In the genomic region with DNA sequence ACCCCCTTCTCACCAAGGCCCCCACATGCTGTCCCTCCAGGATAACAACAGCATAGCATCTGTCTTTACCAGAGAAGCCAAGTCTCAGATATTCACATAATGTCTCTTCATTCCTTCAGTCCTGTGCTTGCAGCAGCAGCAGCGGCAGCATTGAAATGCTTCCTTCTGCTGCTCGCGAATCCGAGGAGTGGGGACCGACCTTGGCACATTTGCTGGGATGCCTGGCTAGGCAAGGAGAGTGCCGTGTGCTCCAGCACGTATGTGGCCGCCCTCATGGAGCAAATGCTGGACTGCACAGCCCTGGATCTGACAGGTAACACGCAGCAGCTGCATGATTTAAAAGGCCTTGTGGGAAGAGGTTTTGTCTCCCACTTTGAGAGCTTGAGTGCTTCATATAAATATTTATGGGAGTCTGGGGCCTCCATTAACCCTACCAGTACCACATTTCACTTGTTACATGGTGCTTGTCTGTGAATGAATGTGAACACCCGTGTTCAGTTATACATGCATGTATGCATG, we compare ENCODE assay signal across 26 cellular contexts. TPM values are rescaled to one million over a fixed set of nuclear protein-coding genes. Genes with fewer than 3 reads are reported as not detected.
"Had no signal": no experiment of that assay in that cellular context is flagged by ENCODE, and none has a peak within 500 bp of the region (broad histone marks: within the 10 kb centered on the region; RNA-seq: fewer than 3 reads in every experiment).

No MANE protein-coding gene starts in this region.

- H3K4me1 Mint-ChIP-seq: activated naive CD8-positive, alpha-beta T cell treated with anti-CD3 and anti-CD28 coated beads for 36 hours; activated T-helper 17 cell treated with anti-CD3 and anti-CD28 coated beads, Interleukin-2, amount 50 U/mL, for 72 hours had no signal

- H3K27me3 ChIP-seq: ascending aorta had no signal

- H3K36me3 ChIP-seq: ascending aorta, cardiac muscle cell, MG63, SJCRH30 had no signal

- H3K9me3 ChIP-seq: ascending aorta, MG63, SJCRH30 had no signal

- ATAC-seq: activated CD8-positive, alpha-beta T cell treated with anti-CD3 and anti-CD28 coated beads for 36 hours; activated T-cell treated with anti-CD3 and anti-CD28 coated beads, Interleukin-2, amount 50 U/mL, for 72 hours; activated T-helper 17 cell treated with anti-CD3 and anti-CD28 coated beads, Interleukin-2, amount 50 U/mL, for 72 hours; Panc1 had no signal

- H3K4me1 ChIP-seq: ascending aorta, SJCRH30 had no signal

- H3K4me3 ChIP-seq: ascending aorta, cardiac muscle cell, MG63, SJCRH30, SK-N-MC had no signal

- H3K27ac ChIP-seq: ascending aorta, cardiac muscle cell, SJCRH30, SK-N-MC had no signal

- H3K9me3 Mint-ChIP-seq: activated CD4-positive, alpha-beta T cell treated with anti-CD3 and anti-CD28 coated beads, Interleukin-2, amount 10 ng/mL, durations not matched to agents 24 days and 14 days; activated CD8-positive, alpha-beta T cell treated with anti-CD3 and anti-CD28 coated beads for 36 hours; activated naive CD8-positive, alpha-beta T cell treated with anti-CD3 and anti-CD28 coated beads for 36 hours; activated T-cell treated with anti-CD3 and anti-CD28 coated beads, Interleukin-2, amount 50 U/mL, for 72 hours; activated T-helper 17 cell treated with anti-CD3 and anti-CD28 coated beads, Interleukin-2, amount 50 U/mL, for 72 hours; central memory CD8-positive, alpha-beta T cell had no signal

- H3K4me3 Mint-ChIP-seq: activated CD4-positive, alpha-beta T cell treated with anti-CD3 and anti-CD28 coated beads, Interleukin-2, amount 10 ng/mL, durations not matched to agents 24 days and 14 days; activated CD8-positive, alpha-beta T cell treated with anti-CD3 and anti-CD28 coated beads for 36 hours; activated naive CD8-positive, alpha-beta T cell treated with anti-CD3 and anti-CD28 coated beads for 36 hours; activated T-cell treated with anti-CD3 and anti-CD28 coated beads, Interleukin-2, amount 50 U/mL, for 72 hours; activated T-helper 17 cell treated with anti-CD3 and anti-CD28 coated beads, Interleukin-2, amount 50 U/mL, for 72 hours; central memory CD8-positive, alpha-beta T cell had no signal

- H3K36me3 Mint-ChIP-seq: activated naive CD8-positive, alpha-beta T cell treated with anti-CD3 and anti-CD28 coated beads for 36 hours had no signal

- H3K27ac Mint-ChIP-seq: activated CD4-positive, alpha-beta T cell treated with anti-CD3 and anti-CD28 coated beads, Interleukin-2, amount 10 ng/mL, durations not matched to agents 24 days and 14 days; activated CD8-positive, alpha-beta T cell treated with anti-CD3 and anti-CD28 coated beads for 36 hours; activated naive CD8-positive, alpha-beta T cell treated with anti-CD3 and anti-CD28 coated beads for 36 hours; activated T-cell treated with anti-CD3 and anti-CD28 coated beads, Interleukin-2, amount 50 U/mL, for 72 hours; activated T-helper 17 cell treated with anti-CD3 and anti-CD28 coated beads, Interleukin-2, amount 50 U/mL, for 72 hours had no signal

- DNase-seq: activated CD4-positive, alpha-beta T cell treated with anti-CD3 and anti-CD28 coated beads, Interleukin-2, amount 10 ng/mL, durations not matched to agents 24 days and 14 days; activated CD4-positive, alpha-beta T cell treated with anti-CD3 and anti-CD28 coated beads, Interleukin-2, amount 50 U/mL, for 4 hours; activated CD8-positive, alpha-beta T cell treated with anti-CD3 and anti-CD28 coated beads for 36 hours; activated effector memory CD4-positive, alpha-beta T cell treated with anti-CD3 and anti-CD28 coated beads, Interleukin-2, amount 50 U/mL, for 16 hours; activated naive CD4-positive, alpha-beta T cell; activated naive CD4-positive, alpha-beta T cell treated with anti-CD3 and anti-CD28 coated beads, Interleukin-2, amount 50 U/mL, for 16 hours; activated naive CD8-positive, alpha-beta T cell treated with anti-CD3 and anti-CD28 coated beads for 36 hours; activated T-cell treated with anti-CD3 and anti-CD28 coated beads, Interleukin-2, amount 50 U/mL, for 1 hour; activated T-cell treated with anti-CD3 and anti-CD28 coated beads, Interleukin-2, amount 50 U/mL, for 72 hours; amygdala; Karpas-422; MG63; NCI-H1092 treated with DMSO at 0.1 percent for 48 hours; NCI-H1417 treated with DMSO at 0.1 percent for 48 hours; NCI-H345; NCI-H524 treated with DMSO at 0.1 percent for 48 hours; SHP77; SJCRH30; T1000 had no signal

RNA-seq across cellular contexts. Expression of a gene that starts 9.9 kb away (rescaled TPM):
- total RNA-seq: activated CD8-positive, alpha-beta T cell treated with anti-CD3 and anti-CD28 coated beads for 36 hours; activated naive CD8-positive, alpha-beta T cell treated with anti-CD3 and anti-CD28 coated beads for 36 hours; activated T-helper 17 cell treated with anti-CD3 and anti-CD28 coated beads, Interleukin-2, amount 50 U/mL, for 72 hours; NCI-H460; SJCRH30 had no signal
